8 cellular contexts compared by ENCODE assay signal in the genomic region with DNA sequence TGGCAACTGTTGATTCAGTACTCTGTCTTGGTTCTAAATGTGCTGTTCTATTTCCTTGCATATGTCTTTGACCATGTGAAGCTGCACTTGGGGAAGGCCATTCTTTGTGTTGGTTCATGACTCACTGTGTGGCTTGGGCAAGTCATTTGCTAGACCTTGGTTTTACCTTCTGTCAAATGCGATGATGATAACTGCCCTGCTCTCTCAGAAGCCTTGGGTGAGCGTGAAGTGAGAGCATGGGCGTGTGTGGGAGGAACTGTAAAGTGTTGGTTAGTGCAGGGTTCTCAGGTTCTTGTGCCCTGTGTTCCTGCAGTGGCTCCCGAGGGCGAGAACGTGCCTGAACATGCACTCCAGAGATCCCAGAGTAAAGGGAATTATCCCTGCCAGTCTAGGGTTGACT. TPM values are rescaled to one million over a fixed set of nuclear protein-coding genes. Genes with fewer than 3 reads are reported as not detected.
DNase-seq lines count a peak whose midpoint lies in the region; ATAC-seq, FAIRE-seq and TF ChIP-seq lines count a peak whose summit lies in the region.
"Not testable (repeated sequence)": the region's sequence is repeated elsewhere in the genome, so short reads cannot be mapped to it uniquely, and the experiment has no call there.

No MANE protein-coding gene starts in this region.

- TF ChIP-seq EP300 in GM12878 (IDR thresholded peaks at IDR 0.05; ENCODE audit: borderline replicate concordance in 1 of 2, control insufficient read depth in 1 of 2, low read depth in 2 of 2, low read length in 2 of 2) = not testable (repeated sequence)

- not testable (repeated sequence) for H3K27ac ChIP-seq in GM12878 (ENCODE audit: control insufficient read depth, insufficient read depth)

- H3K79me2 ChIP-seq in GM12878 (ENCODE audit: control insufficient read depth, insufficient read depth, low read length) = not testable (repeated sequence)

- H3K27me3 ChIP-seq in GM12878 (replicated peaks in 1 of 2; ENCODE audit: control insufficient read depth in 2 of 2, insufficient read depth in 2 of 2, low read length in 1 of 2) = not testable (repeated sequence)

- H3K9me3 ChIP-seq in GM12878 (replicated peaks; ENCODE audit: control insufficient read depth, insufficient read depth, low read length) = not testable (repeated sequence)

- H3K4me3 Mint-ChIP-seq in T-helper 2 cell treated with Interferon-gamma antibody and Interleukin-4, amounts not matched to agents 5 μg/mL and 100 μg/mL, for 36 hours; stimulated activated naive B cell treated with anti-CD40 and anti-IgM and Interleukin-4, amounts not matched to agents 10 μg/mL and 1 μg/mL and 100 μg/mL, for 72 hours: not testable (repeated sequence)

- H3K4me2 ChIP-seq in GM12878 (ENCODE audit: control insufficient read depth, insufficient read depth) = not testable (repeated sequence)

- CTCF ChIA-PET in GM12878 (lab: Yijun Ruan, JAX) = not testable (repeated sequence)

- SMC1A ChIA-PET in GM12878 (lab: Charles Lee; ENCODE audit: uncharacterized antibody, unreplicated experiment) = interaction anchor here (1.2 kb wide), 1 partner anchor 12 kb away, joined by 3 read pairs; no protein-coding TSS in a partner anchor

- not testable (repeated sequence) for H3K27ac Mint-ChIP-seq in T-helper 2 cell treated with Interferon-gamma antibody and Interleukin-4, amounts not matched to agents 5 μg/mL and 100 μg/mL, for 36 hours; stimulated activated naive B cell treated with anti-CD40 and anti-IgM and Interleukin-4, amounts not matched to agents 10 μg/mL and 1 μg/mL and 100 μg/mL, for 72 hours

- not testable (repeated sequence) for H3K9ac ChIP-seq in GM12878 (ENCODE audit: control insufficient read depth, insufficient read depth, low read length)

- H3K36me3 ChIP-seq in GM12878 (ENCODE audit: control insufficient read depth in 2 of 2, insufficient read depth in 2 of 2, low read length in 1 of 2) = not testable (repeated sequence)

- in situ Hi-C loops in GM12878 (cut with MboI) = loop anchor here (5.0 kb wide), 1 partner anchor 1445 kb away; no protein-coding TSS in a partner anchor

- TF ChIP-seq POLR2A in H54 (IDR thresholded peaks at IDR 0.05; ENCODE audit: low read depth, low read length); GM12878 (IDR thresholded peaks at IDR 0.05; ENCODE audit: low read depth, low read length): not testable (repeated sequence)

- H3K27me3 Mint-ChIP-seq in T-helper 2 cell treated with Interferon-gamma antibody and Interleukin-4, amounts not matched to agents 5 μg/mL and 100 μg/mL, for 36 hours (ENCODE audit: low read depth); stimulated activated naive B cell treated with anti-CD40 and anti-IgM and Interleukin-4, amounts not matched to agents 10 μg/mL and 1 μg/mL and 100 μg/mL, for 72 hours: not testable (repeated sequence)

- not testable (repeated sequence) for H4K20me1 ChIP-seq in GM12878 (ENCODE audit: control insufficient read depth, insufficient read depth)

- not testable (repeated sequence) for H2AFZ ChIP-seq in GM12878 (ENCODE audit: control insufficient read depth, low read depth, low read length)

- H3K9me3 Mint-ChIP-seq in T-helper 2 cell treated with Interferon-gamma antibody and Interleukin-4, amounts not matched to agents 5 μg/mL and 100 μg/mL, for 36 hours; stimulated activated naive B cell treated with anti-CD40 and anti-IgM and Interleukin-4, amounts not matched to agents 10 μg/mL and 1 μg/mL and 100 μg/mL, for 72 hours: not testable (repeated sequence)

- TF ChIP-seq CTCF in GM12878 (IDR thresholded peaks at IDR 0.05 in 2 of 3, conservative IDR thresholded peaks at IDR 0.05 in 1 of 3; ENCODE audit: control insufficient read depth in 2 of 3, extremely low read depth in 1 of 3, insufficient read depth in 1 of 3, low read depth in 3 of 3, low read length in 3 of 3) = not testable (repeated sequence)

- WGBS in GM12878 (ENCODE audit: insufficient coverage, insufficient replicate concordance, low lambda C conversion rate, missing lambda C conversion rate) = 3% methylated on average over 5 of the region's 6 CpGs

- FAIRE-seq in H54 (lab: Jason Lieb, UNC) (peak; percentile 81), GM12878 (lab: Jason Lieb, UNC) (peak; percentile 98)

- H3K4me1 ChIP-seq in GM12878 (ENCODE audit: control insufficient read depth, insufficient read depth, low read length) = not testable (repeated sequence)

- RAD21 ChIA-PET in GM12878 (lab: Charles Lee; ENCODE audit: unreplicated experiment) = interaction anchor here (1.5 kb wide), 1 partner anchor 116 kb away, joined by 3 read pairs; no protein-coding TSS in a partner anchor

- not testable (repeated sequence) for H3K4me1 Mint-ChIP-seq in T-helper 2 cell treated with Interferon-gamma antibody and Interleukin-4, amounts not matched to agents 5 μg/mL and 100 μg/mL, for 36 hours (ENCODE audit: low read depth)
- H3K4me1 Mint-ChIP-seq in stimulated activated naive B cell treated with anti-CD40 and anti-IgM and Interleukin-4, amounts not matched to agents 10 μg/mL and 1 μg/mL and 100 μg/mL, for 72 hours = peaks cover 10 to 17% of the 10 kb centered on the region in 2 donors

- ATAC-seq in GM18520 (IDR thresholded peaks at IDR 0.05; ENCODE audit: unreplicated experiment) (peak; percentile 81), GM19455 (IDR thresholded peaks at IDR 0.05; ENCODE audit: unreplicated experiment) (peak; percentile 56), HG02938 (IDR thresholded peaks at IDR 0.05; ENCODE audit: unreplicated experiment) (peak; percentile 43), HG03469 (IDR thresholded peaks at IDR 0.05; ENCODE audit: unreplicated experiment) (peak; percentile 49), GM12878 (peak; percentile 85)
- ATAC-seq in stimulated activated naive B cell treated with anti-CD40 and anti-IgM and Interleukin-4, amounts not matched to agents 10 μg/mL and 1 μg/mL and 100 μg/mL, for 72 hours (replicated peaks) = peak; percentile 50 to 64

- POLR2A ChIA-PET in GM12878 (lab: Charles Lee) = not testable (repeated sequence)

- not testable (repeated sequence) for DNase-seq in H54 (ENCODE audit: insufficient read length, low spot score); GM12878 (ENCODE audit: low read depth, low spot score); stimulated activated naive B cell treated with anti-CD40 and anti-IgM and Interleukin-4, amounts not matched to agents 10 μg/mL and 1 μg/mL and 100 μg/mL, for 72 hours
- DNase-seq in T-helper 2 cell treated with Interferon-gamma antibody and Interleukin-4, amounts not matched to agents 5 μg/mL and 100 μg/mL, for 36 hours (ENCODE audit: low spot score) = peak; percentile 54

- intact Hi-C loops in GM12878 (cut with micrococcal nuclease; ENCODE audit: unreplicated experiment) = not testable (repeated sequence)

- not testable (repeated sequence) for H3K4me3 ChIP-seq in GM12878

- not testable (repeated sequence) for H3K36me3 Mint-ChIP-seq in T-helper 2 cell treated with Interferon-gamma antibody and Interleukin-4, amounts not matched to agents 5 μg/mL and 100 μg/mL, for 36 hours (ENCODE audit: low read depth); stimulated activated naive B cell treated with anti-CD40 and anti-IgM and Interleukin-4, amounts not matched to agents 10 μg/mL and 1 μg/mL and 100 μg/mL, for 72 hours

- not testable (repeated sequence) for BruUV-seq in GM12878 (replicated peaks; lab: Mats Ljungman, UMichigan)

- not testable (repeated sequence) for TF ChIP-seq RAD21 in GM12878 (IDR thresholded peaks at IDR 0.05; ENCODE audit: insufficient read depth, low read depth, low read length)

TF ChIP-seq in GM12878, 131 proteins besides CTCF, POLR2A, EP300 and RAD21:
- peak in 1 of 2 experiments; percentile 14; a peak in 1 of 4 replicates for TF ChIP-seq BHLHE40 (IDR thresholded peaks at IDR 0.05; ENCODE audit: borderline replicate concordance in 1 of 2, low read depth in 2 of 2, low read length in 1 of 2)

RNA-seq across cellular contexts. Expression of a gene that starts 37.3 kb away (rescaled TPM):
- total RNA-seq in GM12878 (2013; cell fraction: nucleolus; rRNA removed) = 583 and 599 TPM in 2 replicates
- total RNA-seq in GM12878 (2014; rRNA removed) (121 and 123 TPM in 2 replicates), GM12878 (2014; rRNA removed; fragmentation: Illumina TruSeq; extraction: Trizol) (99.9 and 134 TPM in 2 replicates), GM12878 (2021) (82.4 and 99.4 TPM in 2 replicates)
- 83.0 TPM for polyA plus RNA-seq in GM12878 (2011; ENCODE audit: low read depth)
- polyA plus RNA-seq in GM12878 (2011; rRNA removed) (199 and 280 TPM in 2 replicates), GM12878 (2014; fragmentation: Illumina TruSeq; extraction: Trizol) (54.8 and 70.4 TPM in 2 replicates), GM12878 (2014; fragmentation: Nextera tagmentation; extraction: Ambion mirVana) (10 to 100 TPM; 47.1 to 62.3 TPM), GM12878 (2014; rRNA removed) (90.2 and 90.8 TPM in 2 replicates), GM12878 (2016; fragmentation: Nextera tagmentation; extraction: Ambion mirVana) (100 to 1,000 TPM in 1 of 2 experiments, 10 to 100 TPM in 1; 95.1 to 101 TPM)
- polyA plus RNA-seq in GM12878 (2011; cell fraction: cytosol; rRNA removed) = 62.8 and 75.6 TPM in 2 replicates
- 410 and 447 TPM in 2 replicates for polyA plus RNA-seq in GM12878 (2011; cell fraction: nucleus; rRNA removed)
- polyA plus RNA-seq in GM12878 (2012) = 87.9 and 91.2 TPM in 2 replicates
- polyA minus RNA-seq in GM12878 (2011; rRNA and poly(A)+ RNA removed) = 107 and 137 TPM in 2 replicates
- polyA minus RNA-seq in GM12878 (2011; cell fraction: cytosol; rRNA and poly(A)+ RNA removed) = 87.7 and 99.2 TPM in 2 replicates
- polyA minus RNA-seq in GM12878 (2011; cell fraction: nucleus; rRNA and poly(A)+ RNA removed) = 344 and 435 TPM in 2 replicates
